In genomic region chr19:21084343-21084742, GRCh38 we compare ENCODE assay signal across 12 cellular contexts. TPM values are rescaled to one million over a fixed set of nuclear protein-coding genes. Genes with fewer than 3 reads are reported as not detected.
DNase-seq lines count a peak whose midpoint lies in the region; ATAC-seq, FAIRE-seq and TF ChIP-seq lines count a peak whose summit lies in the region.
"Had no signal": no experiment of that assay in that cellular context is flagged by ENCODE, and none has a peak within 500 bp of the region (broad histone marks: within the 10 kb centered on the region; RNA-seq: fewer than 3 reads in every experiment).

No MANE protein-coding gene starts in this region.

- DNase-seq in stimulated activated CD4-positive, alpha-beta T cell treated with anti-CD3 and anti-CD28 coated beads, Interleukin-4, amount 100 ng/mL, for 24 hours = peak; percentile 6
- DNase-seq in stimulated activated CD4-positive, alpha-beta T cell treated with anti-CD3 and anti-CD28 coated beads, Interleukin-2, amount 100 ng/mL, for 48 hours = no peak
- DNase-seq in T-helper 2 cell treated with Interferon-gamma antibody and Interleukin-4, amounts not matched to agents 5 μg/mL and 100 μg/mL, for 36 hours (ENCODE audit: low spot score) = peak; percentile 25
- peak; percentile 60 for DNase-seq in glomerular visceral epithelial cell (ENCODE audit: extremely low spot score)
- DNase-seq in pancreas = no peak
- DNase-seq in HuH-7.5 (ENCODE audit: low spot score) = no peak
- no peak for DNase-seq in esophagus muscularis mucosa (ENCODE audit: extremely low spot score)
- DNase-seq in aorta = no peak
- DNase-seq: activated CD8-positive, alpha-beta memory T cell treated with anti-CD3 and anti-CD28 coated beads, Interleukin-2, amount 50 U/mL, for 4 hours; effector memory CD4-positive, alpha-beta T cell; left ventricle myocardium superior; NCI-H2029 treated with DMSO at 0.1 percent for 48 hours had no signal

- H3K27me3 Mint-ChIP-seq in T-helper 2 cell treated with Interferon-gamma antibody and Interleukin-4, amounts not matched to agents 5 μg/mL and 100 μg/mL, for 36 hours (ENCODE audit: low read depth) = no peaks in the 10 kb centered on the region

- H3K27ac ChIP-seq in pancreas (no peak overlapping the region), esophagus muscularis mucosa (replicated peaks in 1 of 4) (no peak overlapping the region), aorta (ENCODE audit: low read depth in 1 of 2, low read length in 2 of 2) (no peak overlapping the region)

- TF ChIP-seq CTCF in pancreas (IDR thresholded peaks at IDR 0.05) (no peak), esophagus muscularis mucosa (IDR thresholded peaks at IDR 0.05) (no peak)

- peak overlapping the region; percentile 64 for H3K27ac Mint-ChIP-seq in T-helper 2 cell treated with Interferon-gamma antibody and Interleukin-4, amounts not matched to agents 5 μg/mL and 100 μg/mL, for 36 hours

- H3K36me3 ChIP-seq in pancreas (no peaks in the 10 kb centered on the region), esophagus muscularis mucosa (no peaks in the 10 kb centered on the region), aorta (ENCODE audit: control insufficient read depth in 1 of 2, insufficient read depth in 2 of 2, low read length in 1 of 2) (peaks cover 0 to under 1% of the 10 kb centered on the region in 2 donors)

- H3K4me1 ChIP-seq in pancreas (no peaks in the 10 kb centered on the region), esophagus muscularis mucosa (peaks cover 0 to 14% (median 11%) of the 10 kb centered on the region in 4 donors), aorta (ENCODE audit: control insufficient read depth in 1 of 2, insufficient read depth in 2 of 2, low read length in 2 of 2) (no peaks in the 10 kb centered on the region)

- no peak for TF ChIP-seq POLR2A in esophagus muscularis mucosa (IDR thresholded peaks at IDR 0.05; ENCODE audit: low read depth)

- no peaks in the 10 kb centered on the region for H3K9me3 ChIP-seq in pancreas
- no peaks in the 10 kb centered on the region for H3K9me3 ChIP-seq in esophagus muscularis mucosa
- no peaks in the 10 kb centered on the region for H3K9me3 ChIP-seq in aorta (ENCODE audit: control insufficient read depth, low read length)

- ATAC-seq in pancreas (no peak), aorta (ENCODE audit: low FRiP score) (no peak)
- ATAC-seq: left ventricle myocardium superior had no signal

- H3K4me1 Mint-ChIP-seq in T-helper 2 cell treated with Interferon-gamma antibody and Interleukin-4, amounts not matched to agents 5 μg/mL and 100 μg/mL, for 36 hours (ENCODE audit: low read depth) = peaks cover 28% of the 10 kb centered on the region

- peaks cover 60% of the 10 kb centered on the region for H3K36me3 Mint-ChIP-seq in T-helper 2 cell treated with Interferon-gamma antibody and Interleukin-4, amounts not matched to agents 5 μg/mL and 100 μg/mL, for 36 hours (ENCODE audit: low read depth)

- no peaks in the 10 kb centered on the region for H3K9me3 Mint-ChIP-seq in T-helper 2 cell treated with Interferon-gamma antibody and Interleukin-4, amounts not matched to agents 5 μg/mL and 100 μg/mL, for 36 hours

- H3K4me3 Mint-ChIP-seq in T-helper 2 cell treated with Interferon-gamma antibody and Interleukin-4, amounts not matched to agents 5 μg/mL and 100 μg/mL, for 36 hours = no peak overlapping the region

- FAIRE-seq in pancreas (lab: Jason Lieb, UNC) = no peak

- no peak for TF ChIP-seq EP300 in esophagus muscularis mucosa (IDR thresholded peaks at IDR 0.05)

- 87 to 88% methylated on average over 1 of the region's 1 CpG for WGBS in pancreas, 2 donors
- 86% methylated on average over 1 of the region's 1 CpG for WGBS in esophagus muscularis mucosa
- WGBS in aorta, 2 donors = 90% methylated on average over 1 of the region's 1 CpG

- intact Hi-C loops in pancreas (cut with DNase I) (no loop called here), esophagus muscularis mucosa (cut with DNase I) (no loop called here), aorta (cut with DNase I) (no loop called here)

- no peaks in the 10 kb centered on the region for H3K27me3 ChIP-seq in pancreas
- H3K27me3 ChIP-seq in esophagus muscularis mucosa = no peaks in the 10 kb centered on the region
- no peaks in the 10 kb centered on the region for H3K27me3 ChIP-seq in aorta (ENCODE audit: control insufficient read depth in 1 of 2, insufficient read depth in 2 of 2, low read length in 1 of 2)

- H3K4me3 ChIP-seq in pancreas (no peak overlapping the region), esophagus muscularis mucosa (no peak overlapping the region), aorta (ENCODE audit: low read length in 2 of 2) (no peak overlapping the region)

RNA-seq across cellular contexts. Expression of gene ZNF714, which starts 2.3 kb away (rescaled TPM):
- 1 to 10 TPM; 2.7 to 6.3 (median 3.3) TPM for total RNA-seq in pancreas
- polyA plus RNA-seq in pancreas = 1 to 10 TPM; 1.2 to 1.6 TPM
- 1 to 10 TPM; 1.7 to 2.5 (median 2.2) TPM for total RNA-seq in esophagus muscularis mucosa
- total RNA-seq in aorta = 1 to 10 TPM; 3.1 to 8.8 TPM
- 1 to 10 TPM in 1 of 2 donors, under 1 TPM in 1; 0.75 to 1.2 TPM for polyA plus RNA-seq in aorta

RNA-seq across cellular contexts. Expression of gene ZNF431, which starts 57.5 kb away (rescaled TPM):
- total RNA-seq in pancreas (10 to 100 TPM in 1 of 6 donors, 1 to 10 TPM in 5; 3.6 to 11.3 (median 7.2) TPM), esophagus muscularis mucosa (1 to 10 TPM; 4.1 to 9.1 (median 4.8) TPM), aorta (10 to 100 TPM; 13.4 to 20.2 TPM)
- polyA plus RNA-seq in pancreas (10 to 100 TPM; 10.4 to 16.1 TPM), aorta (1 to 10 TPM; 3.1 to 3.3 TPM)

Comparison
In these comparisons a context has a peak if more than half of its experiments do, and no peak if none do; other contexts are left out.
1. DNase-seq: peak in stimulated activated CD4-positive, alpha-beta T cell treated with anti-CD3 and anti-CD28 coated beads, Interleukin-4, amount 100 ng/mL, for 24 hours (single experiment), T-helper 2 cell treated with Interferon-gamma antibody and Interleukin-4, amounts not matched to agents 5 μg/mL and 100 μg/mL, for 36 hours (single experiment) and glomerular visceral epithelial cell (single experiment); none in stimulated activated CD4-positive, alpha-beta T cell treated with anti-CD3 and anti-CD28 coated beads, Interleukin-2, amount 100 ng/mL, for 48 hours (0 of 2), pancreas (0 of 6), HuH-7.5 (single experiment), esophagus muscularis mucosa (single experiment) and aorta (0 of 2).